ENCODE assay signal across 1 cellular context in the genomic region with DNA sequence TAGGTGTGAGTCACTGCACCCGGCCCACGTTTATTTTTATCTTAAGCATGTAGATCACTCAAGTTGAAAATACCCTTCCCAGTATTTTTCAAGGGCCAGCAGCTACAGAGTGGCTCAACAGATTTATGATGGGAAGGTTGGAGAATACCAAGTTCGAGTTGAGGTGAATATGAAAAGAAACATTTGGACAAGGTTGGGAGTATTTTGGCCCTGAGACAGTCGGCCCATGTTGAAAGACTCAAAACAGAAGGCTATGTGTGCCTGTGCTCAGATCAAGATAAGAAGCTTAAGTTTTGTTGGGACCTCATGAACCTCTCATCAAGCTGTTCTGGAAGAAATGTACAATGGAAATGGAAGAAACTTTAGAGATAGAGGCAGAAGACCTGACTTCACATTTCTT.
TF ChIP-seq lines count a peak whose summit lies in the region.

No MANE protein-coding gene starts in this region.

TF ChIP-seq in K562, 482 proteins besides CTCF, POLR2A, EP300 and RAD21 (continued from another document):
- TF ChIP-seq, protein P1, sequence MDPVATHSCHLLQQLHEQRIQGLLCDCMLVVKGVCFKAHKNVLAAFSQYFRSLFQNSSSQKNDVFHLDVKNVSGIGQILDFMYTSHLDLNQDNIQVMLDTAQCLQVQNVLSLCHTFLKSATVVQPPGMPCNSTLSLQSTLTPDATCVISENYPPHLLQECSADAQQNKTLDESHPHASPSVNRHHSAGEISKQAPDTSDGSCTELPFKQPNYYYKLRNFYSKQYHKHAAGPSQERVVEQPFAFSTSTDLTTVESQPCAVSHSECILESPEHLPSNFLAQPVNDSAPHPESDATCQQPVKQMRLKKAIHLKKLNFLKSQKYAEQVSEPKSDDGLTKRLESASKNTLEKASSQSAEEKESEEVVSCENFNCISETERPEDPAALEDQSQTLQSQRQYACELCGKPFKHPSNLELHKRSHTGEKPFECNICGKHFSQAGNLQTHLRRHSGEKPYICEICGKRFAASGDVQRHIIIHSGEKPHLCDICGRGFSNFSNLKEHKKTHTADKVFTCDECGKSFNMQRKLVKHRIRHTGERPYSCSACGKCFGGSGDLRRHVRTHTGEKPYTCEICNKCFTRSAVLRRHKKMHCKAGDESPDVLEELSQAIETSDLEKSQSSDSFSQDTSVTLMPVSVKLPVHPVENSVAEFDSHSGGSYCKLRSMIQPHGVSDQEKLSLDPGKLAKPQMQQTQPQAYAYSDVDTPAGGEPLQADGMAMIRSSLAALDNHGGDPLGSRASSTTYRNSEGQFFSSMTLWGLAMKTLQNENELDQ (CRISPR knock-in tag; IDR thresholded peaks at IDR 0.05; ENCODE audit: borderline replicate concordance), result no peak
- TF ChIP-seq FOSL1 (tag; conservative IDR thresholded peaks at IDR 0.05), result no peak
- no peak for TF ChIP-seq ETS2 (tag; IDR thresholded peaks at IDR 0.05; ENCODE audit: borderline replicate concordance, poor library complexity, severe bottlenecking)
- peak; percentile 5 for TF ChIP-seq MEIS2 (IDR thresholded peaks at IDR 0.05; ENCODE audit: partially characterized antibody)
- TF ChIP-seq, protein P2, sequence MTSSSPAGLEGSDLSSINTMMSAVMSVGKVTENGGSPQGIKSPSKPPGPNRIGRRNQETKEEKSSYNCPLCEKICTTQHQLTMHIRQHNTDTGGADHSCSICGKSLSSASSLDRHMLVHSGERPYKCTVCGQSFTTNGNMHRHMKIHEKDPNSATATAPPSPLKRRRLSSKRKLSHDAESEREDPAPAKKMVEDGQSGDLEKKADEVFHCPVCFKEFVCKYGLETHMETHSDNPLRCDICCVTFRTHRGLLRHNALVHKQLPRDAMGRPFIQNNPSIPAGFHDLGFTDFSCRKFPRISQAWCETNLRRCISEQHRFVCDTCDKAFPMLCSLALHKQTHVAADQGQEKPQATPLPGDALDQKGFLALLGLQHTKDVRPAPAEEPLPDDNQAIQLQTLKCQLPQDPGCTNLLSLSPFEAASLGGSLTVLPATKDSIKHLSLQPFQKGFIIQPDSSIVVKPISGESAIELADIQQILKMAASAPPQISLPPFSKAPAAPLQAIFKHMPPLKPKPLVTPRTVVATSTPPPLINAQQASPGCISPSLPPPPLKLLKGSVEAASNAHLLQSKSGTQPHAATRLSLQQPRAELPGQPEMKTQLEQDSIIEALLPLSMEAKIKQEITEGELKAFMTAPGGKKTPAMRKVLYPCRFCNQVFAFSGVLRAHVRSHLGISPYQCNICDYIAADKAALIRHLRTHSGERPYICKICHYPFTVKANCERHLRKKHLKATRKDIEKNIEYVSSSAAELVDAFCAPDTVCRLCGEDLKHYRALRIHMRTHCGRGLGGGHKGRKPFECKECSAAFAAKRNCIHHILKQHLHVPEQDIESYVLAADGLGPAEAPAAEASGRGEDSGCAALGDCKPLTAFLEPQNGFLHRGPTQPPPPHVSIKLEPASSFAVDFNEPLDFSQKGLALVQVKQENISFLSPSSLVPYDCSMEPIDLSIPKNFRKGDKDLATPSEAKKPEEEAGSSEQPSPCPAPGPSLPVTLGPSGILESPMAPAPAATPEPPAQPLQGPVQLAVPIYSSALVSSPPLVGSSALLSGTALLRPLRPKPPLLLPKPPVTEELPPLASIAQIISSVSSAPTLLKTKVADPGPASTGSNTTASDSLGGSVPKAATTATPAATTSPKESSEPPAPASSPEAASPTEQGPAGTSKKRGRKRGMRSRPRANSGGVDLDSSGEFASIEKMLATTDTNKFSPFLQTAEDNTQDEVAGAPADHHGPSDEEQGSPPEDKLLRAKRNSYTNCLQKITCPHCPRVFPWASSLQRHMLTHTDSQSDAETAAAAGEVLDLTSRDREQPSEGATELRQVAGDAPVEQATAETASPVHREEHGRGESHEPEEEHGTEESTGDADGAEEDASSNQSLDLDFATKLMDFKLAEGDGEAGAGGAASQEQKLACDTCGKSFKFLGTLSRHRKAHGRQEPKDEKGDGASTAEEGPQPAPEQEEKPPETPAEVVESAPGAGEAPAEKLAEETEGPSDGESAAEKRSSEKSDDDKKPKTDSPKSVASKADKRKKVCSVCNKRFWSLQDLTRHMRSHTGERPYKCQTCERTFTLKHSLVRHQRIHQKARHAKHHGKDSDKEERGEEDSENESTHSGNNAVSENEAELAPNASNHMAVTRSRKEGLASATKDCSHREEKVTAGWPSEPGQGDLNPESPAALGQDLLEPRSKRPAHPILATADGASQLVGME (CRISPR knock-in tag; IDR thresholded peaks at IDR 0.05), result no peak
